21 cellular contexts compared by ENCODE assay signal in genomic region chr1:182764029-182764768, GRCh38.
"Had no signal": no experiment of that assay in that cellular context is flagged by ENCODE, and none has a peak within 500 bp of the region (broad histone marks: within the 10 kb centered on the region; RNA-seq: fewer than 3 reads in every experiment).

No MANE protein-coding gene starts in this region.

- H3K4me3 Mint-ChIP-seq: activated B cell treated with CpG ODN at 0.5 μM for 24 hours; activated naive CD8-positive, alpha-beta T cell; naive thymus-derived CD8-positive, alpha-beta T cell; stimulated activated memory B cell treated with anti-CD40 and anti-IgM and Interleukin-4, amounts not matched to agents 10 μg/mL and 1 μg/mL and 100 μg/mL, for 72 hours had no signal

- H3K4me1 Mint-ChIP-seq: naive thymus-derived CD8-positive, alpha-beta T cell had no signal

- H3K27ac Mint-ChIP-seq: activated B cell treated with CpG ODN at 0.5 μM for 24 hours; activated naive CD8-positive, alpha-beta T cell; naive thymus-derived CD8-positive, alpha-beta T cell; stimulated activated memory B cell treated with anti-CD40 and anti-IgM and Interleukin-4, amounts not matched to agents 10 μg/mL and 1 μg/mL and 100 μg/mL, for 72 hours had no signal

- H3K4me3 ChIP-seq: body of pancreas, coronary artery, esophagus muscularis mucosa, left ventricle myocardium inferior, mucosa of descending colon had no signal

- H3K9me3 ChIP-seq: body of pancreas, esophagus muscularis mucosa, mucosa of descending colon, neutrophil had no signal

- H3K27me3 ChIP-seq: body of pancreas, esophagus muscularis mucosa had no signal

- H3K36me3 ChIP-seq: esophagus muscularis mucosa, left ventricle myocardium inferior, neutrophil had no signal

- H3K27ac ChIP-seq: body of pancreas, coronary artery, esophagus muscularis mucosa, left ventricle myocardium inferior, neutrophil had no signal

- H3K4me1 ChIP-seq: body of pancreas had no signal

- FAIRE-seq: kidney, TTC549 had no signal

- ATAC-seq: body of pancreas; mucosa of descending colon; naive thymus-derived CD8-positive, alpha-beta T cell; stimulated activated memory B cell treated with anti-CD40 and anti-IgM and Interleukin-4, amounts not matched to agents 10 μg/mL and 1 μg/mL and 100 μg/mL, for 72 hours had no signal

- DNase-seq: activated B cell treated with CpG ODN at 0.5 μM for 24 hours; activated CD4-positive, alpha-beta T cell treated with anti-CD3 and anti-CD28 coated beads for 48 hours; activated CD8-positive, alpha-beta memory T cell treated with anti-CD3 and anti-CD28 coated beads, Interleukin-2, amount 50 U/mL, for 48 hours; activated gamma-delta T cell treated with Interleukin-2 at 50 U/mL for 16 hours; amniotic stem cell; body of pancreas; central memory CD4-positive, alpha-beta T cell; effector CD4-positive, alpha-beta T cell; glutamatergic neuron; hypothalamus; kidney; left ventricle myocardium inferior; mucosa of descending colon; naive thymus-derived CD8-positive, alpha-beta T cell; stimulated activated CD4-positive, alpha-beta T cell treated with anti-CD3 and anti-CD28 coated beads, Interleukin-12 subunit alpha, Interleukin-12 subunit beta, amount 100 ng/mL, for 4 hours had no signal
